ENCODE assay signal across 8 cellular contexts in genomic region chr10:88879754-88880286, GRCh38. TPM values are rescaled to one million over a fixed set of nuclear protein-coding genes. Genes with fewer than 3 reads are reported as not detected.
DNase-seq lines count a peak whose midpoint lies in the region; ATAC-seq and TF ChIP-seq lines count a peak whose summit lies in the region.

TSS of gene STAMBPL1 (plus strand) at chr10:88880245. CDS start at chr10:88901709, 21,464 bp downstream.

- no peak within 1 kb of the TSS for H3K18ac ChIP-seq in trophoblast cell (ENCODE audit: low read length)

- H3K4me2 ChIP-seq in OCI-LY1 (ENCODE audit: low read length), result peak within 1 kb of the TSS; percentile 74
- peak within 1 kb of the TSS; percentile 100 for H3K4me2 ChIP-seq in trophoblast cell (ENCODE audit: low read length)

- no peak within 1 kb of the TSS for H3K4ac ChIP-seq in trophoblast cell (ENCODE audit: low read depth, low read length)

- no peak within 1 kb of the TSS for H2BK12ac ChIP-seq in trophoblast cell (ENCODE audit: low read length)

- H3K9me3 ChIP-seq in OCI-LY1 (ENCODE audit: low read length) (no peaks in the 10 kb centered on the region), trophoblast cell (ENCODE audit: insufficient read depth, low read depth, low read length) (peaks cover 2% of the 10 kb centered on the region)

- H3K79me2 ChIP-seq in ACC112 (ENCODE audit: control insufficient read depth, insufficient read depth, low read length, unreplicated experiment) (peaks cover 29% of the 10 kb centered on the region), OCI-LY1 (ENCODE audit: insufficient read depth, low read length) (peaks cover 22% of the 10 kb centered on the region), trophoblast cell (ENCODE audit: control insufficient read depth, insufficient read depth, low read length, poor library complexity) (no peaks in the 10 kb centered on the region)

- peaks cover 30% of the 10 kb centered on the region for H3K4me1 ChIP-seq in ACC112 (ENCODE audit: control insufficient read depth, insufficient read depth, low read length, unreplicated experiment)
- H3K4me1 ChIP-seq in OCI-LY1 (ENCODE audit: insufficient read depth, low read length, severe bottlenecking), result peaks cover 44% of the 10 kb centered on the region
- H3K4me1 ChIP-seq in trophoblast cell (ENCODE audit: control insufficient read depth in 1 of 2, insufficient read depth in 2 of 2, low read length in 2 of 2), result peaks cover 0 to 3% of the 10 kb centered on the region in 2 experiments

- no peaks in the 10 kb centered on the region for H3K9me2 ChIP-seq in OCI-LY1 (ENCODE audit: low read depth, low read length)

- TF ChIP-seq CTCF in OCI-LY1 (IDR thresholded peaks at IDR 0.05; ENCODE audit: low read length), result no peak

- no CpG with 5 or more reads among the region's 24 CpGs for WGBS in trophoblast cell (ENCODE audit: extremely low coverage, insufficient coverage, insufficient read length)

- peak; percentile 60 for DNase-seq in activated T-helper 9 cell treated with anti-CD3 and anti-CD28 coated beads, Interleukin-2, amount 50 U/mL, for 16 hours (ENCODE audit: low read depth)
- DNase-seq in glomerular visceral epithelial cell (ENCODE audit: extremely low spot score) (peak; percentile 58), trophoblast cell (peak in 1 of 2 donors; percentile 7), ureter (ENCODE audit: low spot score) (peak; percentile 62)

- H3K14ac ChIP-seq in trophoblast cell (ENCODE audit: low read length), result no peak within 1 kb of the TSS

- peak within 1 kb of the TSS; percentile 78 for H3K9ac ChIP-seq in OCI-LY1 (ENCODE audit: low read length)
- H3K9ac ChIP-seq in trophoblast cell (ENCODE audit: low read length), result peak within 1 kb of the TSS; percentile 14

- no peaks in the 10 kb centered on the region for H3K79me1 ChIP-seq in trophoblast cell (ENCODE audit: low read length)

- peak within 1 kb of the TSS; percentile 17 for H4K8ac ChIP-seq in trophoblast cell (ENCODE audit: low read depth, low read length)

- H4K20me1 ChIP-seq in OCI-LY1 (ENCODE audit: insufficient read depth, low read length), result no peaks in the 10 kb centered on the region

- H3K27me3 ChIP-seq in ACC112 (ENCODE audit: insufficient read depth, low read length) (no peaks in the 10 kb centered on the region), OCI-LY1 (ENCODE audit: insufficient read depth, low read length) (no peaks in the 10 kb centered on the region), trophoblast cell (ENCODE audit: insufficient read depth, low read length) (peaks cover 13% of the 10 kb centered on the region)

- H3K36me3 ChIP-seq in ACC112 (ENCODE audit: insufficient read depth, low read length) (peaks cover 4% of the 10 kb centered on the region; the same call in 1 of the 2 replicates), OCI-LY1 (ENCODE audit: insufficient read depth, low read length) (no peaks in the 10 kb centered on the region), trophoblast cell (ENCODE audit: control insufficient read depth in 1 of 2, insufficient read depth in 2 of 2, low read length in 2 of 2) (no peaks in the 10 kb centered on the region)

- peak within 1 kb of the TSS; percentile 81 for H2AFZ ChIP-seq in ACC112 (ENCODE audit: low read length, unreplicated experiment)
- H2AFZ ChIP-seq in OCI-LY1 (ENCODE audit: low read length), result no peak within 1 kb of the TSS
- peak within 1 kb of the TSS; percentile 6 for H2AFZ ChIP-seq in trophoblast cell (ENCODE audit: insufficient read depth, low read length, poor library complexity)

- no peak within 1 kb of the TSS for H2BK120ac ChIP-seq in trophoblast cell (ENCODE audit: insufficient read depth, low read length, poor library complexity)

- H2AK5ac ChIP-seq in trophoblast cell (ENCODE audit: low read length), result no peak within 1 kb of the TSS

- no peak within 1 kb of the TSS for H3K23ac ChIP-seq in trophoblast cell (ENCODE audit: low read length)

- H3K27ac ChIP-seq in ACC112 (ENCODE audit: low read depth, low read length), result peak within 1 kb of the TSS; percentile 95
- peak within 1 kb of the TSS; percentile 86 for H3K27ac ChIP-seq in OCI-LY1 (ENCODE audit: low read depth, low read length, poor library complexity, severe bottlenecking)
- H3K27ac ChIP-seq in trophoblast cell (ENCODE audit: low read depth, low read length), result no peak within 1 kb of the TSS

- H3K4me3 ChIP-seq in ACC112 (ENCODE audit: low read depth, low read length), result peak within 1 kb of the TSS; percentile 81
- H3K4me3 ChIP-seq in OCI-LY1 (ENCODE audit: low read depth, low read length, poor library complexity, severe bottlenecking), result peak within 1 kb of the TSS; percentile 71
- H3K4me3 ChIP-seq in trophoblast cell (ENCODE audit: low read depth, low read length), result peak within 1 kb of the TSS; percentile 91

- no peaks in the 10 kb centered on the region for H3F3A ChIP-seq in OCI-LY1 (ENCODE audit: insufficient read depth, low read length)

- H4K91ac ChIP-seq in trophoblast cell (ENCODE audit: low read depth, low read length), result no peak within 1 kb of the TSS

- peak; percentile 32 for ATAC-seq in GM18873 (IDR thresholded peaks at IDR 0.05; ENCODE audit: low FRiP score, unreplicated experiment)
- ATAC-seq in HG03135 (IDR thresholded peaks at IDR 0.05; ENCODE audit: unreplicated experiment), result peak; percentile 45

- H2BK5ac ChIP-seq in trophoblast cell (ENCODE audit: low read depth, low read length, poor library complexity), result no peak within 1 kb of the TSS

- H4K12ac ChIP-seq in trophoblast cell (ENCODE audit: low read depth, low read length), result no peak within 1 kb of the TSS

RNA-seq across cellular contexts. Expression of gene STAMBPL1, which starts in this region (rescaled TPM):
- polyA plus RNA-seq in trophoblast cell (2013), result 0.03 TPM in 2 replicates
- 13.2 TPM for total RNA-seq in ureter
